In genomic region chr14:99530407-99530806, GRCh38 we compare ENCODE assay signal across 3 cellular contexts.
TF ChIP-seq lines count a peak whose summit lies in the region.

No MANE protein-coding gene starts in this region.

TF ChIP-seq in SK-N-SH, 30 proteins besides CTCF, POLR2A, EP300 and RAD21 (continued from another document and continues in another):
- TF ChIP-seq GABPA (IDR thresholded peaks at IDR 0.05; ENCODE audit: low read depth): no peak
- TF ChIP-seq REST (IDR thresholded peaks at IDR 0.05; ENCODE audit: low read depth, low read length): no peak
- TF ChIP-seq ZBTB33 (IDR thresholded peaks at IDR 0.05; ENCODE audit: borderline replicate concordance, low read depth): no peak
- TF ChIP-seq CHD2 (IDR thresholded peaks at IDR 0.05; ENCODE audit: low read length, partially characterized antibody): no peak
- no peak for TF ChIP-seq JUND (IDR thresholded peaks at IDR 0.05)
- no peak for TF ChIP-seq FOSL2 (IDR thresholded peaks at IDR 0.05; ENCODE audit: borderline replicate concordance, low read depth)
- no peak for TF ChIP-seq TCF12 (IDR thresholded peaks at IDR 0.05)
- no peak for TF ChIP-seq GATA2 (CRISPR knock-in tag; IDR thresholded peaks at IDR 0.05)
- no peak for TF ChIP-seq PBX3 (IDR thresholded peaks at IDR 0.05)
- no peak for TF ChIP-seq FOXJ3 (CRISPR knock-in tag; IDR thresholded peaks at IDR 0.05)
- TF ChIP-seq EZH2phosphoT487 (IDR thresholded peaks at IDR 0.05; ENCODE audit: borderline replicate concordance, low read depth): no peak
- TF ChIP-seq NRF1 (IDR thresholded peaks at IDR 0.05; ENCODE audit: low read depth, low read length): no peak

TF ChIP-seq in SK-N-SH treated with all-trans-retinoic acid at 6 μM for 48 hours, 23 proteins besides CTCF, POLR2A, EP300 and RAD21 (continued from another document):
- TF ChIP-seq BACH2 (CRISPR knock-in tag; IDR thresholded peaks at IDR 0.05; ENCODE audit: borderline replicate concordance): no peak
- TF ChIP-seq ESRRG (CRISPR knock-in tag; IDR thresholded peaks at IDR 0.05): no peak
- TF ChIP-seq ISL1 (CRISPR knock-in tag; IDR thresholded peaks at IDR 0.05): no peak
- TF ChIP-seq PATZ1 (CRISPR knock-in tag; IDR thresholded peaks at IDR 0.05; ENCODE audit: borderline replicate concordance): no peak
- TF ChIP-seq OSR1 (CRISPR knock-in tag; IDR thresholded peaks at IDR 0.05): no peak
- no peak for TF ChIP-seq POU6F1 (CRISPR knock-in tag; IDR thresholded peaks at IDR 0.05; ENCODE audit: borderline replicate concordance, low read depth)
- TF ChIP-seq ZNF8 (CRISPR knock-in tag; IDR thresholded peaks at IDR 0.05): no peak
- TF ChIP-seq TOX (CRISPR knock-in tag; IDR thresholded peaks at IDR 0.05; ENCODE audit: borderline replicate concordance): no peak
- no peak for TF ChIP-seq GLIS3 (CRISPR knock-in tag; IDR thresholded peaks at IDR 0.05)
- TF ChIP-seq CREB5 (CRISPR knock-in tag; IDR thresholded peaks at IDR 0.05; ENCODE audit: low read depth): no peak
- TF ChIP-seq TSHZ2 (CRISPR knock-in tag; IDR thresholded peaks at IDR 0.05): no peak

TF ChIP-seq in endothelial cell of umbilical vein, 7 proteins besides CTCF, POLR2A, EP300 and RAD21:
- TF ChIP-seq GATA2 (IDR thresholded peaks at IDR 0.05; ENCODE audit: insufficient read depth, insufficient read length, low read depth, low read length): no peak
- TF ChIP-seq FOS (IDR thresholded peaks at IDR 0.05; ENCODE audit: borderline replicate concordance, insufficient read depth, low read length): no peak
- no peak for TF ChIP-seq MAX (IDR thresholded peaks at IDR 0.05; ENCODE audit: insufficient read depth, insufficient read length)
- TF ChIP-seq MYC (IDR thresholded peaks at IDR 0.05; ENCODE audit: low read depth, low read length): no peak
- no peak for TF ChIP-seq JUN (IDR thresholded peaks at IDR 0.05; ENCODE audit: borderline replicate concordance, insufficient read depth, insufficient read length, low read depth)
- TF ChIP-seq POLR2AphosphoS5 (IDR thresholded peaks at IDR 0.05; ENCODE audit: insufficient read depth, low read depth, low read length): no peak
- no peak for TF ChIP-seq EZH2 (IDR thresholded peaks at IDR 0.05; ENCODE audit: borderline replicate concordance, low read depth, low read length, severe bottlenecking)
